ENCODE assay signal across 7 cellular contexts in the genomic region with DNA sequence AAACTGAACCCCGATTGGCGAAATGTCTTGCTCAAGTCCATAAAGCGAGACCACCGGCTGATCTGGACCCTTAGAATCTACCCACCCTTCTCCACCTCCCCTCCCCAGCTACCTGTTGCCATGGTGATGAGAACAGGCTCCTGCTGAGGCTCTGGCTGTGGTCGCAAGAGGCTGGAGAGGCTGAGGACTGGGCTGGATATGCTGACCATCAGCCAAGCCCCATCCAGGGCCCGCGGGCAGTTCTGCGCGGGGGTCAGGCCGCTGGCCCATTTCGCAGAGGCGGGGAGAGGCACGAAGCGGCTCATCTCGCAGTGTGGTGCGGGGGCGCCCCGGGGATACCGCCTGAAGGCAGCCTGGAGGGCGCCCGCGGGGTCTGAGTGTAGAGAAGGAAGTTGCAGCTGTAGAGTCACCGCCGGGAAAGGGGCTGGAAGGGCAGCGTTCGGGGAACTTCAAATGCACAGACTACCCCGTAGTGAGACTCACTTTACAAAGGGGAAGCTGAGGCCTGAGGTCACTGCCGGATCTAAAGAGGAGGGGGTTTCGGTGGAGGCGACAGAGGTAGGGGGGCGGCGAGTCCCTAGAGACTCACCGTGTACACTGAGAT. TPM values are rescaled to one million over a fixed set of nuclear protein-coding genes. Genes with fewer than 3 reads are reported as not detected.
DNase-seq lines count a peak whose midpoint lies in the region; ATAC-seq, FAIRE-seq and TF ChIP-seq lines count a peak whose summit lies in the region.

No MANE protein-coding gene starts in this region.

- ATAC-seq in GM19035 (IDR thresholded peaks at IDR 0.05; ENCODE audit: unreplicated experiment), result peak; percentile 4
- ATAC-seq in central memory CD8-positive, alpha-beta T cell (replicated peaks; ENCODE audit: extremely low read depth, poor library complexity, severe bottlenecking), result no peak

- no peak for DNase-seq in Jurkat, Clone E6-1 (ENCODE audit: low read depth, low spot score)
- DNase-seq in T-helper 2 cell treated with Interferon-gamma antibody and Interleukin-4, amounts not matched to agents 5 μg/mL and 100 μg/mL, for 36 hours (ENCODE audit: low spot score), result peak; percentile 53
- no peak for DNase-seq in central memory CD8-positive, alpha-beta T cell (ENCODE audit: low spot score in 2 of 2)
- DNase-seq in kidney, result peak; percentile 84
- DNase-seq in stimulated activated CD4-positive, alpha-beta T cell treated with anti-CD3 and anti-CD28 coated beads, Interleukin-2, amount 100 ng/mL, for 4 hours (ENCODE audit: low read depth), result peak; percentile 42
- no peak for DNase-seq in GM19239 (ENCODE audit: insufficient read length, low spot score)

- no peaks in the 10 kb centered on the region for H3K27me3 Mint-ChIP-seq in T-helper 2 cell treated with Interferon-gamma antibody and Interleukin-4, amounts not matched to agents 5 μg/mL and 100 μg/mL, for 36 hours (ENCODE audit: low read depth)
- no peaks in the 10 kb centered on the region for H3K27me3 Mint-ChIP-seq in central memory CD8-positive, alpha-beta T cell

- peak overlapping the region; percentile 95 for H3K4me3 Mint-ChIP-seq in T-helper 2 cell treated with Interferon-gamma antibody and Interleukin-4, amounts not matched to agents 5 μg/mL and 100 μg/mL, for 36 hours
- peak overlapping the region; percentile 95 for H3K4me3 Mint-ChIP-seq in central memory CD8-positive, alpha-beta T cell

- FAIRE-seq in kidney (lab: Jason Lieb, UNC) (no peak), GM19239 (lab: Jason Lieb, UNC) (no peak)

- H3K9me3 Mint-ChIP-seq in T-helper 2 cell treated with Interferon-gamma antibody and Interleukin-4, amounts not matched to agents 5 μg/mL and 100 μg/mL, for 36 hours, result no peaks in the 10 kb centered on the region
- H3K9me3 Mint-ChIP-seq in central memory CD8-positive, alpha-beta T cell, result no peaks in the 10 kb centered on the region

- no peak for TF ChIP-seq CTCF in kidney (IDR thresholded peaks at IDR 0.05; ENCODE audit: borderline replicate concordance, extremely low read depth, insufficient read depth)

- intact Hi-C loops in kidney (cut with DNase I), result no loop called here

- peaks cover 2 to 27% of the 10 kb centered on the region in 2 donors for H3K4me1 ChIP-seq in kidney (ENCODE audit: control insufficient read depth in 1 of 2, insufficient read depth in 1 of 2, low read depth in 1 of 2, low read length in 2 of 2)

- peaks cover 47% of the 10 kb centered on the region for H3K36me3 Mint-ChIP-seq in T-helper 2 cell treated with Interferon-gamma antibody and Interleukin-4, amounts not matched to agents 5 μg/mL and 100 μg/mL, for 36 hours (ENCODE audit: low read depth)
- peaks cover 61% of the 10 kb centered on the region for H3K36me3 Mint-ChIP-seq in central memory CD8-positive, alpha-beta T cell (ENCODE audit: insufficient read depth)

- peak overlapping the region; percentile 93 to 94 for H3K9ac ChIP-seq in kidney (ENCODE audit: low read length in 2 of 2)

- peaks cover 40% of the 10 kb centered on the region for H3K4me1 Mint-ChIP-seq in T-helper 2 cell treated with Interferon-gamma antibody and Interleukin-4, amounts not matched to agents 5 μg/mL and 100 μg/mL, for 36 hours (ENCODE audit: low read depth)
- H3K4me1 Mint-ChIP-seq in central memory CD8-positive, alpha-beta T cell, result peaks cover 55% of the 10 kb centered on the region

- peak overlapping the region; percentile 96 for H3K27ac Mint-ChIP-seq in T-helper 2 cell treated with Interferon-gamma antibody and Interleukin-4, amounts not matched to agents 5 μg/mL and 100 μg/mL, for 36 hours
- peak overlapping the region; percentile 100 for H3K27ac Mint-ChIP-seq in central memory CD8-positive, alpha-beta T cell (ENCODE audit: low read depth)

- no peaks in the 10 kb centered on the region for H3K36me3 ChIP-seq in kidney (ENCODE audit: control insufficient read depth in 1 of 2, insufficient read depth in 2 of 2, low read length in 2 of 2)

- H3K9me3 ChIP-seq in kidney (ENCODE audit: control insufficient read depth in 1 of 2, low read length in 2 of 2), result no peaks in the 10 kb centered on the region

- peak overlapping the region; percentile 89 for H3K4me3 ChIP-seq in Jurkat, Clone E6-1 (ENCODE audit: low read length)
- H3K4me3 ChIP-seq in kidney (ENCODE audit: low read length in 2 of 2), result peak overlapping the region; percentile 90 to 96

- H3K27ac ChIP-seq in kidney (ENCODE audit: low read depth in 2 of 2, low read length in 2 of 2), result peak overlapping the region; percentile 93 to 98

RNA-seq across cellular contexts. Expression of a gene that starts 0.7 kb away (rescaled TPM):
- 12.3 TPM for polyA plus RNA-seq in Jurkat, Clone E6-1 (2012; ENCODE audit: insufficient read depth, insufficient read length)
- total RNA-seq in kidney, result 217 TPM
- 53.5 TPM for polyA plus RNA-seq in kidney (ENCODE audit: insufficient read depth, low read depth, low replicate concordance)

RNA-seq across cellular contexts. Expression of a gene that starts 4.3 kb away (rescaled TPM):
- polyA plus RNA-seq in Jurkat, Clone E6-1 (2012; ENCODE audit: insufficient read depth, insufficient read length), result 11.4 TPM
- 22.9 TPM for total RNA-seq in kidney
- polyA plus RNA-seq in kidney (ENCODE audit: insufficient read depth, low read depth, low replicate concordance), result 16.3 TPM

RNA-seq across cellular contexts. Expression of a gene that starts 9.6 kb away (rescaled TPM):
- 135 TPM for polyA plus RNA-seq in Jurkat, Clone E6-1 (2012; ENCODE audit: insufficient read depth, insufficient read length)
- total RNA-seq in kidney, result 35.5 TPM
- 23.7 TPM for polyA plus RNA-seq in kidney (ENCODE audit: insufficient read depth, low read depth, low replicate concordance)

RNA-seq across cellular contexts. Expression of a gene that starts 14.5 kb away (rescaled TPM):
- polyA plus RNA-seq in Jurkat, Clone E6-1 (2012; ENCODE audit: insufficient read depth, insufficient read length), result 26.3 TPM
- 92.4 TPM for total RNA-seq in kidney
- polyA plus RNA-seq in kidney (ENCODE audit: insufficient read depth, low read depth, low replicate concordance), result 56.2 TPM

RNA-seq across cellular contexts. Expression of a gene that starts 23.8 kb away (rescaled TPM):
- polyA plus RNA-seq in Jurkat, Clone E6-1 (2012; ENCODE audit: insufficient read depth, insufficient read length), result 218 TPM
- total RNA-seq in kidney, result 46.8 TPM
- 159 TPM for polyA plus RNA-seq in kidney (ENCODE audit: insufficient read depth, low read depth, low replicate concordance)

Comparison
In these comparisons a context has a peak if more than half of its experiments do, and no peak if none do; other contexts are left out.
1. DNase-seq: peak in T-helper 2 cell treated with Interferon-gamma antibody and Interleukin-4, amounts not matched to agents 5 μg/mL and 100 μg/mL, for 36 hours (single experiment), kidney (single experiment) and stimulated activated CD4-positive, alpha-beta T cell treated with anti-CD3 and anti-CD28 coated beads, Interleukin-2, amount 100 ng/mL, for 4 hours (single experiment); none in Jurkat, Clone E6-1 (single experiment), central memory CD8-positive, alpha-beta T cell (0 of 2) and GM19239 (single experiment).